In the genomic region with DNA sequence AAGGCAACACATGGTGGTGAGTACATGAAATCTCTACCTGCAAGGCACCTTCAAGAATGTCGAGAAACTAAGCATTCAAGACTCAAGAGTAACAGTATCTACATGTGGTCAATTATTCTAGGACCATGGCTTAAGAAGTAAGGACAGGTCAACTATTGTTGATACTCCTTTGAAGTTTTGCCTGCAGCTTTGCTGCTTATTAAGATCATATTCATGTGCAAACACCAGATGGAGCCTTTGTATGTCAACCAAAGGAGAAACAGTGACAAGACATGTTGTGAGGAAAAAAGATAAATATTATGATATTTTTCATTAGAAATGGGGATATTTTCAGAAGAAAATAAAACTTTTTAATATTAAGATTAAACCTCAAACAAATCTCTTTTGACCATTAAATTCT, we compare ENCODE assay signal across 12 cellular contexts. TPM values are rescaled to one million over a fixed set of nuclear protein-coding genes. Genes with fewer than 3 reads are reported as not detected.
A peak's percentile ranks its signal among the peaks of the same experiment; 100 is the strongest.
DNase-seq lines count a peak whose midpoint lies in the region; ATAC-seq and TF ChIP-seq lines count a peak whose summit lies in the region.
"Had no signal": no experiment of that assay in that cellular context is flagged by ENCODE, and none has a peak within 500 bp of the region (broad histone marks: within the 10 kb centered on the region; RNA-seq: fewer than 3 reads in every experiment).

No MANE protein-coding gene starts in this region.

- H3K27me3 ChIP-seq in RWPE2 (ENCODE audit: insufficient read depth, poor library complexity, severe bottlenecking), result no peaks in the 10 kb centered on the region

- H3K36me3 ChIP-seq in RWPE2 (ENCODE audit: low read depth) (no peaks in the 10 kb centered on the region), mucosa of descending colon (ENCODE audit: low read depth) (no peaks in the 10 kb centered on the region)
- H3K36me3 ChIP-seq: prostate gland had no signal

- ATAC-seq in RWPE2 (ENCODE audit: low read depth) (peak; percentile 35; the same call in 1 of the 3 replicates), HG03159 (IDR thresholded peaks at IDR 0.05; ENCODE audit: unreplicated experiment) (no peak), mucosa of descending colon (no peak)

- H3K9me3 ChIP-seq in RWPE2 (ENCODE audit: severe bottlenecking), result no peaks in the 10 kb centered on the region
- no peaks in the 10 kb centered on the region for H3K9me3 ChIP-seq in mucosa of descending colon
- H3K9me3 ChIP-seq: prostate gland had no signal

- DNase-seq in AG09319 (ENCODE audit: extremely low read depth, low read depth) (no peak), HCEC 1CT (peak; percentile 53), RWPE2 (ENCODE audit: low spot score) (no peak), fibroblast of the aortic adventitia (ENCODE audit: low read depth) (peak; percentile 47), substantia nigra (lab: John Stamatoyannopoulos, UW) (no peak), mucosa of descending colon (no peak), NCI-H2029 treated with DMSO at 0.1 percent for 48 hours (lab: John Stamatoyannopoulos, UW) (no peak)
- DNase-seq: activated CD4-positive, alpha-beta T cell treated with anti-CD3 and anti-CD28 coated beads for 1 hour; activated naive CD4-positive, alpha-beta T cell; GDM1 had no signal

- intact Hi-C loops in mucosa of descending colon (cut with DNase I, micrococcal nuclease), result no loop called here

- H3K27ac ChIP-seq in RWPE2 (ENCODE audit: poor library complexity, severe bottlenecking) (no peak overlapping the region), substantia nigra (ENCODE audit: low read depth, low read length, poor library complexity, severe bottlenecking) (no peak overlapping the region)
- H3K27ac ChIP-seq: prostate gland had no signal

- H3K4me1 ChIP-seq in RWPE2 (ENCODE audit: insufficient read depth, poor library complexity, severe bottlenecking) (no peaks in the 10 kb centered on the region), mucosa of descending colon (ENCODE audit: low read depth) (no peaks in the 10 kb centered on the region)
- H3K4me1 ChIP-seq: prostate gland had no signal

- TF ChIP-seq CTCF in AG09319 (IDR thresholded peaks at IDR 0.05; ENCODE audit: low read depth, low read length) (peak; percentile 27), RWPE2 (IDR thresholded peaks at IDR 0.05; ENCODE audit: poor library complexity, severe bottlenecking) (peak; percentile 71), fibroblast of the aortic adventitia (IDR thresholded peaks at IDR 0.05; ENCODE audit: insufficient read depth, low read length) (peak; percentile 36), mucosa of descending colon (IDR thresholded peaks at IDR 0.05) (no peak)

- H3K4me3 ChIP-seq in RWPE2 (ENCODE audit: severe bottlenecking) (no peak overlapping the region), fibroblast of the aortic adventitia (ENCODE audit: low read depth, low read length) (no peak overlapping the region), mucosa of descending colon (no peak overlapping the region)
- H3K4me3 ChIP-seq: prostate gland had no signal

RNA-seq across cellular contexts. Expression of gene FGF7, which starts 52.3 kb away (rescaled TPM):
- total RNA-seq in fibroblast of the aortic adventitia (ENCODE audit: low replicate concordance), result 87.9 and 97.7 TPM in 2 replicates
- 10 to 100 TPM in 2 of 3 donors, 1 to 10 TPM in 1; 2.6 to 46.7 (median 13.4) TPM for total RNA-seq in mucosa of descending colon

Comparison
In these comparisons a context has a peak if more than half of its experiments do, and no peak if none do; other contexts are left out.
1. DNase-seq: peak in HCEC 1CT (single experiment) and fibroblast of the aortic adventitia (single experiment); none in AG09319 (single experiment), RWPE2 (single experiment), substantia nigra (0 of 49), mucosa of descending colon (0 of 3) and NCI-H2029 treated with DMSO at 0.1 percent for 48 hours (single experiment).